Comparison of ENCODE assay signal across 31 cellular contexts in genomic region chr15:34158355-34158754, GRCh38. TPM values are rescaled to one million over a fixed set of nuclear protein-coding genes. Genes with fewer than 3 reads are reported as not detected.
A peak's percentile ranks its signal among the peaks of the same experiment; 100 is the strongest.
DNase-seq lines count a peak whose midpoint lies in the region; ATAC-seq, FAIRE-seq and TF ChIP-seq lines count a peak whose summit lies in the region.
"Had no signal": no experiment of that assay in that cellular context is flagged by ENCODE, and none has a peak within 500 bp of the region (broad histone marks: within the 10 kb centered on the region; RNA-seq: fewer than 3 reads in every experiment).

No MANE protein-coding gene starts in this region.

- H4K20me1 ChIP-seq in HepG2 (ENCODE audit: insufficient read depth, low read length) = no peaks in the 10 kb centered on the region
- peaks cover 8% of the 10 kb centered on the region for H4K20me1 ChIP-seq in smooth muscle cell (ENCODE audit: low read depth)
- H4K20me1 ChIP-seq: BLaER1; BLaER1 treated with 17β-estradiol and CSF1 and Interleukin-3, amounts not matched to agents 10 nM and 100 nM had no signal

- POLR2A ChIA-PET in HepG2 (lab: Yijun Ruan, JAX) = no interaction called here

- H2AFZ ChIP-seq in HepG2 (ENCODE audit: low read length) = no peak overlapping the region
- H2AFZ ChIP-seq in smooth muscle cell (ENCODE audit: low read depth) = no peak overlapping the region

- intact Hi-C loops in HepG2 (cut with micrococcal nuclease; ENCODE audit: unreplicated experiment) = no loop called here
- intact Hi-C loops in right lobe of liver (cut with DNase I) = no loop called here

- H3K9ac ChIP-seq in HepG2 (ENCODE audit: insufficient read depth, low read depth, low read length) (no peak overlapping the region), smooth muscle cell (ENCODE audit: low read depth) (no peak overlapping the region)
- H3K9ac ChIP-seq: BLaER1; BLaER1 treated with 17β-estradiol and CSF1 and Interleukin-3, amounts not matched to agents 10 nM and 100 nM had no signal

- H3F3A ChIP-seq in smooth muscle cell (ENCODE audit: low read depth) = no peaks in the 10 kb centered on the region

- DNase-seq in HepG2 (ENCODE audit: low spot score) (peak; percentile 63), right lobe of liver (no peak), smooth muscle cell (lab: John Stamatoyannopoulos, UW; ENCODE audit: unreplicated experiment) (no peak), NOMO-1 treated with DMSO at 0.1 percent for 48 hours (lab: John Stamatoyannopoulos, UW; ENCODE audit: unreplicated experiment) (no peak)
- DNase-seq: 8988T; ACHN; AML-193; BE2C; C1 segment of cervical spinal cord; Caco-2; Calu3; CD4-positive, alpha-beta memory T cell; CD4-positive, alpha-beta T cell; CD4-positive, CD25-positive, alpha-beta regulatory T cell; CD8-positive, alpha-beta memory T cell; CD8-positive, alpha-beta T cell; COR-L47; DMS 273 treated with DMSO at 0.1 percent for 48 hours; DMS153; DMS53; DMS79; DMS79 treated with DMSO at 0.1 percent for 48 hours; DND-41; EL had no signal

- TF ChIP-seq RAD21 in HepG2 (CRISPR knock-in tag; IDR thresholded peaks at IDR 0.05) = no peak

- in situ Hi-C loops in HepG2 (cut with HindIII; ENCODE audit: extremely low pct_ligation_motif_present, low pct_unique_long_range_greater_than_20kb) = no loop called here

- TF ChIP-seq CTCF in HepG2 (CRISPR knock-in tag; IDR thresholded peaks at IDR 0.05) (no peak), right lobe of liver (IDR thresholded peaks at IDR 0.05) (no peak), smooth muscle cell (IDR thresholded peaks at IDR 0.05; ENCODE audit: borderline replicate concordance, insufficient read depth, poor library complexity, severe bottlenecking) (no peak)

- H3K27me3 ChIP-seq in HepG2 (ENCODE audit: control insufficient read depth in 1 of 2, insufficient read depth in 2 of 2, low read length in 2 of 2) (no peaks in the 10 kb centered on the region), right lobe of liver (no peaks in the 10 kb centered on the region), smooth muscle cell (ENCODE audit: low read depth) (no peaks in the 10 kb centered on the region)
- H3K27me3 ChIP-seq: BE2C; BLaER1; BLaER1 treated with 17β-estradiol and CSF1 and Interleukin-3, amounts not matched to agents 10 nM and 100 nM had no signal

- peaks cover 35% of the 10 kb centered on the region for H3K9me3 ChIP-seq in HepG2 (ENCODE audit: low read length)
- peaks cover 0 to 21% (median 6%) of the 10 kb centered on the region in 4 donors for H3K9me3 ChIP-seq in right lobe of liver
- H3K9me3 ChIP-seq in smooth muscle cell (replicated peaks; ENCODE audit: low read depth) = no peaks in the 10 kb centered on the region
- H3K9me3 ChIP-seq: BE2C had no signal

- no peak for FAIRE-seq in HepG2 (lab: Jason Lieb, UNC)
- FAIRE-seq: A204.1, A549, D721Med had no signal

- H3K4me3 ChIP-seq in HepG2 (replicated peaks in 1 of 3; ENCODE audit: insufficient read depth in 1 of 3, low read depth in 2 of 3, low read length in 3 of 3) (no peak overlapping the region), right lobe of liver (no peak overlapping the region), smooth muscle cell (no peak overlapping the region)
- H3K4me3 ChIP-seq: A549; BLaER1; BLaER1 treated with 17β-estradiol and CSF1 and Interleukin-3, amounts not matched to agents 10 nM and 100 nM had no signal

- ATAC-seq in HepG2 (no peak), right lobe of liver (no peak)
- ATAC-seq: A549; CD8-positive, alpha-beta T cell had no signal

- H3K27ac ChIP-seq in HepG2 (ENCODE audit: extremely low read length, insufficient read depth, low read length) (no peak overlapping the region), right lobe of liver (no peak overlapping the region), smooth muscle cell (ENCODE audit: low read depth) (peak overlapping the region; percentile 93)
- H3K27ac ChIP-seq: 22Rv1; A549; BLaER1; BLaER1 treated with 17β-estradiol and CSF1 and Interleukin-3, amounts not matched to agents 10 nM and 100 nM; C4-2B had no signal

- no TSS peak for BruUV-seq in HepG2 (replicated peaks; lab: Mats Ljungman, UMichigan)

- H3K36me3 ChIP-seq in HepG2 (replicated peaks in 1 of 2; ENCODE audit: control insufficient read depth in 1 of 2, insufficient read depth in 2 of 2, low read length in 2 of 2) (peaks cover 2 to 40% of the 10 kb centered on the region in 2 experiments; a peak in 4 of 5 replicates), right lobe of liver (peaks cover 0 to 15% (median 0%) of the 10 kb centered on the region in 4 donors), smooth muscle cell (ENCODE audit: low read depth) (no peaks in the 10 kb centered on the region)

- H3K4me1 ChIP-seq in HepG2 (ENCODE audit: insufficient read depth, low read length) = peaks cover 20% of the 10 kb centered on the region
- H3K4me1 ChIP-seq in right lobe of liver = no peaks in the 10 kb centered on the region
- H3K4me1 ChIP-seq in smooth muscle cell (ENCODE audit: low read depth) = peaks cover 11% of the 10 kb centered on the region
- H3K4me1 ChIP-seq: A549; BE2C; BLaER1; BLaER1 treated with 17β-estradiol and CSF1 and Interleukin-3, amounts not matched to agents 10 nM and 100 nM; Caco-2 had no signal

- H3K4me2 ChIP-seq in HepG2 (ENCODE audit: low read depth, low read length) = no peak overlapping the region
- H3K4me2 ChIP-seq in smooth muscle cell = no peak overlapping the region
- H3K4me2 ChIP-seq: A549; BLaER1; BLaER1 treated with 17β-estradiol and CSF1 and Interleukin-3, amounts not matched to agents 10 nM and 100 nM had no signal

- H3K79me2 ChIP-seq in HepG2 (ENCODE audit: insufficient read depth, low read length) = no peaks in the 10 kb centered on the region
- H3K79me2 ChIP-seq in smooth muscle cell (ENCODE audit: low read depth) = peaks cover 13% of the 10 kb centered on the region

- TF ChIP-seq POLR2A in HepG2 (IDR thresholded peaks at IDR 0.05; ENCODE audit: insufficient read depth in 1 of 2, low read depth in 2 of 2, low read length in 2 of 2) (no peak), right lobe of liver (IDR thresholded peaks at IDR 0.05) (no peak)

- CTCF ChIA-PET in HepG2 (lab: Yijun Ruan, JAX; ENCODE audit: low intra/inter-chr PET ratio, low total read pairs) = no interaction called here

- TF ChIP-seq EP300 in HepG2 (IDR thresholded peaks at IDR 0.05; ENCODE audit: low read depth in 2 of 2, low read length in 2 of 2) (peak in 1 of 2 experiments; percentile 53; a peak in 1 of 4 replicates), HepG2 (CRISPR knock-in tag; IDR thresholded peaks at IDR 0.05; ENCODE audit: borderline replicate concordance) (no peak)

RNA-seq across cellular contexts. Expression of gene KATNBL1, which starts 51.5 kb away (rescaled TPM):
- 42.8 and 43.9 TPM in 2 replicates for total RNA-seq in HepG2 (2016; rRNA removed; fragmentation: Illumina TruSeq; extraction: Trizol)
- 38.9 and 47.3 TPM in 2 replicates for total RNA-seq in HepG2 (2016; cell fraction: cytosol; rRNA removed; fragmentation: Illumina TruSeq; extraction: Trizol; ENCODE audit: low read depth)
- 42.2 and 45.4 TPM in 2 replicates for total RNA-seq in HepG2 (2016; cell fraction: insoluble cytoplasmic fraction; rRNA removed; fragmentation: Illumina TruSeq; extraction: Trizol)
- 79.6 and 87.7 TPM in 2 replicates for total RNA-seq in HepG2 (2016; cell fraction: membrane; rRNA removed; fragmentation: Illumina TruSeq; extraction: Trizol)
- total RNA-seq in HepG2 (2016; cell fraction: nucleus; rRNA removed; fragmentation: Illumina TruSeq; extraction: Trizol) = 38.8 and 49.8 TPM in 2 replicates
- polyA plus RNA-seq in HepG2 (2011; rRNA removed) = 19.3 and 23.4 TPM in 2 replicates
- polyA plus RNA-seq in HepG2 (2011; cell fraction: cytosol; rRNA removed) = 6.5 and 10.0 TPM in 2 replicates
- 13.7 and 23.3 TPM in 2 replicates for polyA plus RNA-seq in HepG2 (2011; cell fraction: nucleus; rRNA removed)
- polyA plus RNA-seq in HepG2 (2012) = 16.3 and 18.5 TPM in 2 replicates
- polyA plus RNA-seq in HepG2 (2016; cell fraction: cytosol; fragmentation: Illumina TruSeq; extraction: Trizol; ENCODE audit: low read depth) = 32.8 and 38.4 TPM in 2 replicates
- polyA plus RNA-seq in HepG2 (2016; cell fraction: insoluble cytoplasmic fraction; fragmentation: Illumina TruSeq; extraction: Trizol; ENCODE audit: low read depth) = 29.4 and 29.9 TPM in 2 replicates
- polyA plus RNA-seq in HepG2 (2016; cell fraction: membrane; fragmentation: Illumina TruSeq; extraction: Trizol; ENCODE audit: low read depth) = 43.9 and 45.7 TPM in 2 replicates
- polyA plus RNA-seq in HepG2 (2016; cell fraction: nucleus; fragmentation: Illumina TruSeq; extraction: Trizol; ENCODE audit: insufficient read depth, low read depth) = 42.7 and 44.3 TPM in 2 replicates
- polyA minus RNA-seq in HepG2 (2011; rRNA and poly(A)+ RNA removed; ENCODE audit: low replicate concordance) = 4.3 and 4.8 TPM in 2 replicates
- 7.1 and 10.1 TPM in 2 replicates for polyA minus RNA-seq in HepG2 (2011; cell fraction: cytosol; rRNA and poly(A)+ RNA removed)
- 57.7 and 69.5 TPM in 2 replicates for polyA minus RNA-seq in HepG2 (2011; cell fraction: nucleus; rRNA and poly(A)+ RNA removed)
- 10 to 100 TPM; 12.4 to 22.4 (median 17.6) TPM for total RNA-seq in right lobe of liver
- 91.8 and 145 TPM in 2 replicates for total RNA-seq in smooth muscle cell
- polyA plus RNA-seq in smooth muscle cell = 62.3 and 65.5 TPM in 2 replicates

RNA-seq across cellular contexts. Expression of gene PGBD4, which starts 56.5 kb away (rescaled TPM):
- total RNA-seq in HepG2 (2016; rRNA removed; fragmentation: Illumina TruSeq; extraction: Trizol) (1.3 and 1.4 TPM in 2 replicates), right lobe of liver (under 1 TPM; 0.56 to 0.98 (median 0.83) TPM), smooth muscle cell (0.81 and 1.3 TPM in 2 replicates)
- 0.20 and 0.26 TPM in 2 replicates for total RNA-seq in HepG2 (2016; cell fraction: cytosol; rRNA removed; fragmentation: Illumina TruSeq; extraction: Trizol; ENCODE audit: low read depth)
- total RNA-seq in HepG2 (2016; cell fraction: insoluble cytoplasmic fraction; rRNA removed; fragmentation: Illumina TruSeq; extraction: Trizol) = 1.4 and 1.5 TPM in 2 replicates
- 0.62 and 0.71 TPM in 2 replicates for total RNA-seq in HepG2 (2016; cell fraction: membrane; rRNA removed; fragmentation: Illumina TruSeq; extraction: Trizol)
- total RNA-seq in HepG2 (2016; cell fraction: nucleus; rRNA removed; fragmentation: Illumina TruSeq; extraction: Trizol) = 2.6 and 2.7 TPM in 2 replicates
- polyA plus RNA-seq in HepG2 (2011; rRNA removed) (1.7 TPM in 2 replicates), smooth muscle cell (0.20 and 0.62 TPM in 2 replicates)
- polyA plus RNA-seq in HepG2 (2011; cell fraction: cytosol; rRNA removed) = 0.56 and 0.78 TPM in 2 replicates
- 1.2 and 2.2 TPM in 2 replicates for polyA plus RNA-seq in HepG2 (2011; cell fraction: nucleus; rRNA removed)
- 0.85 and 1.2 TPM in 2 replicates for polyA plus RNA-seq in HepG2 (2012)
- 0.07 and 0.09 TPM in 2 replicates for polyA plus RNA-seq in HepG2 (2016; cell fraction: cytosol; fragmentation: Illumina TruSeq; extraction: Trizol; ENCODE audit: low read depth)
- polyA plus RNA-seq in HepG2 (2016; cell fraction: insoluble cytoplasmic fraction; fragmentation: Illumina TruSeq; extraction: Trizol; ENCODE audit: low read depth) = 0.69 and 0.86 TPM in 2 replicates
- polyA plus RNA-seq in HepG2 (2016; cell fraction: membrane; fragmentation: Illumina TruSeq; extraction: Trizol; ENCODE audit: low read depth) = 0.29 and 0.44 TPM in 2 replicates
- polyA plus RNA-seq in HepG2 (2016; cell fraction: nucleus; fragmentation: Illumina TruSeq; extraction: Trizol; ENCODE audit: insufficient read depth, low read depth) = 3.0 and 3.8 TPM in 2 replicates
- polyA minus RNA-seq in HepG2 (2011; rRNA and poly(A)+ RNA removed; ENCODE audit: low replicate concordance) = 0.82 and 2.4 TPM in 2 replicates
- polyA minus RNA-seq in HepG2 (2011; cell fraction: cytosol; rRNA and poly(A)+ RNA removed) = 0.49 and 0.62 TPM in 2 replicates
- 3.9 and 5.2 TPM in 2 replicates for polyA minus RNA-seq in HepG2 (2011; cell fraction: nucleus; rRNA and poly(A)+ RNA removed)

RNA-seq across cellular contexts. Expression of gene EMC7, which starts 56.7 kb away (rescaled TPM):
- total RNA-seq in HepG2 (2016; rRNA removed; fragmentation: Illumina TruSeq; extraction: Trizol) = 29.3 and 46.8 TPM in 2 replicates
- 8.5 and 12.1 TPM in 2 replicates for total RNA-seq in HepG2 (2016; cell fraction: cytosol; rRNA removed; fragmentation: Illumina TruSeq; extraction: Trizol; ENCODE audit: low read depth)
- 28.3 and 50.5 TPM in 2 replicates for total RNA-seq in HepG2 (2016; cell fraction: insoluble cytoplasmic fraction; rRNA removed; fragmentation: Illumina TruSeq; extraction: Trizol)
- total RNA-seq in HepG2 (2016; cell fraction: membrane; rRNA removed; fragmentation: Illumina TruSeq; extraction: Trizol) = 14.4 and 17.9 TPM in 2 replicates
- total RNA-seq in HepG2 (2016; cell fraction: nucleus; rRNA removed; fragmentation: Illumina TruSeq; extraction: Trizol) = 44.7 and 53.5 TPM in 2 replicates
- 97.7 and 113 TPM in 2 replicates for polyA plus RNA-seq in HepG2 (2011; rRNA removed)
- polyA plus RNA-seq in HepG2 (2011; cell fraction: cytosol; rRNA removed) = 45.6 and 79.3 TPM in 2 replicates
- 21.2 and 28.7 TPM in 2 replicates for polyA plus RNA-seq in HepG2 (2011; cell fraction: nucleus; rRNA removed)
- polyA plus RNA-seq in HepG2 (2012) = 95.9 and 114 TPM in 2 replicates
- polyA plus RNA-seq in HepG2 (2016; cell fraction: cytosol; fragmentation: Illumina TruSeq; extraction: Trizol; ENCODE audit: low read depth) = 18.6 and 20.7 TPM in 2 replicates
- 53.3 and 55.1 TPM in 2 replicates for polyA plus RNA-seq in HepG2 (2016; cell fraction: insoluble cytoplasmic fraction; fragmentation: Illumina TruSeq; extraction: Trizol; ENCODE audit: low read depth)
- 20.8 and 21.4 TPM in 2 replicates for polyA plus RNA-seq in HepG2 (2016; cell fraction: membrane; fragmentation: Illumina TruSeq; extraction: Trizol; ENCODE audit: low read depth)
- 131 and 150 TPM in 2 replicates for polyA plus RNA-seq in HepG2 (2016; cell fraction: nucleus; fragmentation: Illumina TruSeq; extraction: Trizol; ENCODE audit: insufficient read depth, low read depth)
- polyA minus RNA-seq in HepG2 (2011; rRNA and poly(A)+ RNA removed; ENCODE audit: low replicate concordance) = 11.7 and 31.8 TPM in 2 replicates
- polyA minus RNA-seq in HepG2 (2011; cell fraction: cytosol; rRNA and poly(A)+ RNA removed) = 14.9 and 16.0 TPM in 2 replicates
- 11.6 and 16.4 TPM in 2 replicates for polyA minus RNA-seq in HepG2 (2011; cell fraction: nucleus; rRNA and poly(A)+ RNA removed)
- 10 to 100 TPM; 30.4 to 49.4 (median 41.6) TPM for total RNA-seq in right lobe of liver
- 60.6 and 84.2 TPM in 2 replicates for total RNA-seq in smooth muscle cell
- polyA plus RNA-seq in smooth muscle cell = 201 and 218 TPM in 2 replicates
